Comparison of ENCODE assay signal across 34 cellular contexts in the genomic region with DNA sequence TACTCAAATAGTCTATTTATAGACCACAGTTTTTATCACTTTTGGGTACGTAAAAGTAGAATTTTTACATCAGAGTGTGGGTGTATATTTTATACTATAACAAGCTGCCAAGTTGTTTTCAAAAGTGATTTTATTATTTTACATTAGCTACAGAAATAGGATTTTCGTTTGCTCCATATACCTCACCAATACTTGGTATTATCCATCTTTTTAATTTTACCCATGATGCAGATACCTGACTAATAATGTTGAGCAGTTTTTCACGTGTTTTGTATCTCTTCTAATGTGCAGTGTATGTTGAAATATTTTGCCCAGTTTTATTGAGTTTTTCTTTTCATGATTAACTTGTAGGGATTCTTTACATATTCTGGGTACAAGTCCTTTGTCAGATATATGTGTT.
"Had no signal": no experiment of that assay in that cellular context is flagged by ENCODE, and none has a peak within 500 bp of the region (broad histone marks: within the 10 kb centered on the region; RNA-seq: fewer than 3 reads in every experiment).

No MANE protein-coding gene starts in this region.

- H3K36me3 ChIP-seq: MG63 had no signal

- DNase-seq: Karpas-422, Kasumi-1, MG63, MM.1S, MV-4-11, NCI-H1048, NCI-H1092, NCI-H1092 treated with DMSO at 0.1 percent for 48 hours, NCI-H1105, NCI-H1105 treated with DMSO at 0.1 percent for 48 hours, NCI-H1417, NCI-H1417 treated with DMSO at 0.1 percent for 48 hours, NCI-H1436, NCI-H1436 treated with DMSO at 0.1 percent for 48 hours, NCI-H146, NCI-H1694, NCI-H1694 treated with DMSO at 0.1 percent for 48 hours, NCI-H187, NCI-H187 treated with DMSO at 0.1 percent for 48 hours, NCI-H1930, NCI-H2029, NCI-H2029 treated with DMSO at 0.1 percent for 48 hours, NCI-H2081, NCI-H2081 treated with DMSO at 0.1 percent for 48 hours, NCI-H2107, NCI-H2171, NCI-H2171 treated with DMSO at 0.1 percent for 48 hours, NCI-H2227 treated with DMSO at 0.1 percent for 48 hours, NCI-H226, NCI-H345, NCI-H446, NCI-H446 treated with DMSO at 0.1 percent for 48 hours, NCI-H510A, NCI-H510A treated with DMSO at 0.1 percent for 48 hours had no signal

- H3K4me3 ChIP-seq: MG63 had no signal
